In genomic region chr9:86300701-86301100, GRCh38 we compare ENCODE assay signal across 17 cellular contexts. TPM values are rescaled to one million over a fixed set of nuclear protein-coding genes. Genes with fewer than 3 reads are reported as not detected.
"Had no signal": no experiment of that assay in that cellular context is flagged by ENCODE, and none has a peak within 500 bp of the region (broad histone marks: within the 10 kb centered on the region; RNA-seq: fewer than 3 reads in every experiment).

No MANE protein-coding gene starts in this region.

- H3K9me3 ChIP-seq: esophagus squamous epithelium, suprapubic skin, upper lobe of left lung had no signal

- H3K27ac ChIP-seq: esophagus squamous epithelium, suprapubic skin, upper lobe of left lung had no signal

- H3K27me3 Mint-ChIP-seq: activated naive CD8-positive, alpha-beta T cell treated with anti-CD3 and anti-CD28 coated beads, Interleukin-2, amount 10 ng/mL, durations not matched to agents 7 days and 5 days; activated T-cell treated with anti-CD3 and anti-CD28 coated beads, Interleukin-2, amount 50 U/mL, for 24 hours had no signal

- H3K4me3 ChIP-seq: esophagus squamous epithelium, suprapubic skin, upper lobe of left lung had no signal

- H3K4me1 ChIP-seq: esophagus squamous epithelium, suprapubic skin, upper lobe of left lung had no signal

- FAIRE-seq: bronchial epithelial cell, islet of Langerhans had no signal

- DNase-seq: activated gamma-delta T cell; activated naive CD8-positive, alpha-beta T cell treated with anti-CD3 and anti-CD28 coated beads, Interleukin-2, amount 10 ng/mL, durations not matched to agents 7 days and 5 days; activated T-cell treated with anti-CD3 and anti-CD28 coated beads, Interleukin-2, amount 50 U/mL, for 24 hours; aorta; esophagus squamous epithelium; foreskin fibroblast; head of caudate nucleus; mammary epithelial cell; stimulated activated CD4-positive, alpha-beta T cell treated with anti-CD3 and anti-CD28 coated beads, Interleukin-12 subunit alpha, Interleukin-12 subunit beta, amount 100 ng/mL, for 4 hours; stimulated activated naive CD8-positive, alpha-beta T cell treated with anti-CD3 and anti-CD28 coated beads, Interleukin-15, Interleukin-2, amounts not matched to agents 100 U/mL and 50 U/mL, for 24 hours; upper lobe of left lung had no signal

- H3K27me3 ChIP-seq: esophagus squamous epithelium, suprapubic skin, upper lobe of left lung had no signal

- H3K27ac Mint-ChIP-seq: activated naive CD8-positive, alpha-beta T cell treated with anti-CD3 and anti-CD28 coated beads, Interleukin-2, amount 10 ng/mL, durations not matched to agents 7 days and 5 days; T-helper 2 cell treated with Interferon-gamma antibody and Interleukin-4, amounts not matched to agents 5 μg/mL and 100 μg/mL, for 36 hours had no signal

- H3K4me3 Mint-ChIP-seq: activated naive CD8-positive, alpha-beta T cell treated with anti-CD3 and anti-CD28 coated beads, Interleukin-2, amount 10 ng/mL, durations not matched to agents 7 days and 5 days; activated T-cell treated with anti-CD3 and anti-CD28 coated beads, Interleukin-2, amount 50 U/mL, for 24 hours; T-helper 2 cell treated with Interferon-gamma antibody and Interleukin-4, amounts not matched to agents 5 μg/mL and 100 μg/mL, for 36 hours had no signal

- ATAC-seq: activated CD4-positive, CD25-positive, alpha-beta regulatory T cell treated with anti-CD3 and anti-CD28 coated beads, Interleukin-2, amount 50 U/mL, for 24 hours; stimulated activated naive CD8-positive, alpha-beta T cell treated with anti-CD3 and anti-CD28 coated beads, Interleukin-15, Interleukin-2, amounts not matched to agents 100 U/mL and 50 U/mL, for 24 hours had no signal

- H3K9me3 Mint-ChIP-seq: activated naive CD8-positive, alpha-beta T cell treated with anti-CD3 and anti-CD28 coated beads, Interleukin-2, amount 10 ng/mL, durations not matched to agents 7 days and 5 days; activated T-cell treated with anti-CD3 and anti-CD28 coated beads, Interleukin-2, amount 50 U/mL, for 24 hours; T-helper 2 cell treated with Interferon-gamma antibody and Interleukin-4, amounts not matched to agents 5 μg/mL and 100 μg/mL, for 36 hours had no signal

RNA-seq across cellular contexts. Expression of gene C9orf153, which starts 41.2 kb away (rescaled TPM):
- total RNA-seq: esophagus squamous epithelium had no signal
- polyA plus RNA-seq: aorta, mammary epithelial cell, neural cell had no signal
